Comparison of ENCODE assay signal across 8 cellular contexts in the genomic region with DNA sequence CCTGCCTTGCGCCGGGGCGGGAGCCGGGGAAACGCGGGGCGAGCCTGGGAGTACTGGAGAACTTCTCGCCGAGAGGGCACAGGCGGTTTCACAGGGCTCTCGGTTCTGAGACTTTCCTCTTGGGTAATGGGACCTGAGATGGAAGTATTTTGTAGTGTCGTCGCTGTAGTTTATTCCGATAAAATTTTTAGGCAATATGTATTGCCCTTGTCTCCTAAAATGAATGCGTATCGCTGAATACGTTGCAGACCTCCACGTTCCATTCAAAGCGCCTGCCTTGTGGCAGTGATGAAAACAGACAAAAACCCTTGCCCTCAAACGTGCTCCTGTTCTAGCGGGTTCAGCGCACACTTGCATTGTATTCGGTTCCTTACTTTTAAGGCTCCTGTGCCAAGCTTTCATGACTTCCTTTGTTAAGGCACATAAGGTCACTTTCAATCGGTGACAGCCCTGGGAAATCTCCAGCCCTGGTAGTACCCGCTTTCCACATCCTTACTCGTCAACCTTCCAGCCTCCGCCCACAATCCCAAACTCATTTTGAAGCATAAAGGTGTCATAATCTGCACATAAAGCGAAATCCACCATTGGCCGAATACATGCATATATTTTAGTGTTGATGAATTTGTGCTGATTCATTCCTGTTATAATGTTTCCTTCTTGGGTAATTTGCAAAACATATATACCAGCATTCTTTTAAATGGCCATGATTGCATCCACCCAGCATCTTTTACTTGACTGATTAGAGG. TPM values are rescaled to one million over a fixed set of nuclear protein-coding genes. Genes with fewer than 3 reads are reported as not detected.
A peak's percentile ranks its signal among the peaks of the same experiment; 100 is the strongest.
DNase-seq lines count a peak whose midpoint lies in the region; ATAC-seq and TF ChIP-seq lines count a peak whose summit lies in the region.

No MANE protein-coding gene starts in this region.

- intact Hi-C loops in heart right ventricle (cut with DNase I) = loop anchor here in 2 of 10 donors (2.0 to 10.0 kb wide), 5 partner anchors 59 to 191 kb away; partner anchors contain the start of gene KIF27 (in 1 of the 2)

- WGBS in heart right ventricle, 2 donors = 0 to 1% methylated on average over 29 of the region's 29 CpGs

- peak overlapping the region; percentile 93 to 100 (median 98) for H3K27ac ChIP-seq in heart right ventricle

- H3K4me1 Mint-ChIP-seq in activated naive CD8-positive, alpha-beta T cell treated with anti-CD3 and anti-CD28 coated beads for 36 hours = peaks cover 33% of the 10 kb centered on the region
- H3K4me1 Mint-ChIP-seq in progenitor cell of endocrine pancreas (ENCODE audit: low read depth) = peaks cover 22% of the 10 kb centered on the region

- H3K36me3 ChIP-seq in heart right ventricle = peaks cover 0 to 19% (median 14%) of the 10 kb centered on the region in 9 donors

- TF ChIP-seq CTCF in heart right ventricle (IDR thresholded peaks at IDR 0.05) = no peak
- TF ChIP-seq CTCF in progenitor cell of endocrine pancreas (IDR thresholded peaks at IDR 0.05; ENCODE audit: unreplicated experiment) = no peak

- H3K4me3 ChIP-seq in heart right ventricle = peak overlapping the region; percentile 69 to 93 (median 79)

- no peaks in the 10 kb centered on the region for H3K27me3 ChIP-seq in heart right ventricle

- no peaks in the 10 kb centered on the region for H3K9me3 ChIP-seq in heart right ventricle

- no peaks in the 10 kb centered on the region for H3K27me3 Mint-ChIP-seq in activated naive CD8-positive, alpha-beta T cell treated with anti-CD3 and anti-CD28 coated beads for 36 hours
- H3K27me3 Mint-ChIP-seq in progenitor cell of endocrine pancreas = no peaks in the 10 kb centered on the region

- peak overlapping the region; percentile 100 for H3K4me3 Mint-ChIP-seq in activated naive CD8-positive, alpha-beta T cell treated with anti-CD3 and anti-CD28 coated beads for 36 hours
- H3K4me3 Mint-ChIP-seq in progenitor cell of endocrine pancreas (ENCODE audit: low read depth) = peak overlapping the region; percentile 98

- peaks cover 44% of the 10 kb centered on the region for H3K36me3 Mint-ChIP-seq in activated naive CD8-positive, alpha-beta T cell treated with anti-CD3 and anti-CD28 coated beads for 36 hours
- H3K36me3 Mint-ChIP-seq in progenitor cell of endocrine pancreas (ENCODE audit: insufficient read depth) = peaks cover 21% of the 10 kb centered on the region

- ATAC-seq in GM18870 (IDR thresholded peaks at IDR 0.05; ENCODE audit: unreplicated experiment) (peak; percentile 7), heart right ventricle (peak in 1 of 8 donors; percentile 12)

- DNase-seq in CD1c-positive myeloid dendritic cell (ENCODE audit: extremely low spot score) (peak; percentile 67), NCI-H2171 (lab: John Stamatoyannopoulos, UW) (peak; percentile 21), heart right ventricle (peak in 1 of 2 donors; percentile 36), progenitor cell of endocrine pancreas (ENCODE audit: low spot score, unreplicated experiment) (no peak), NOMO-1 treated with dmso at 0.1 percent for 144 hours (lab: John Stamatoyannopoulos, UW; ENCODE audit: unreplicated experiment) (no peak), retina (no peak)
- no peak for DNase-seq in activated naive CD8-positive, alpha-beta T cell treated with anti-CD3 and anti-CD28 coated beads for 36 hours

- H3K9me3 Mint-ChIP-seq in activated naive CD8-positive, alpha-beta T cell treated with anti-CD3 and anti-CD28 coated beads for 36 hours = no peaks in the 10 kb centered on the region
- no peaks in the 10 kb centered on the region for H3K9me3 Mint-ChIP-seq in progenitor cell of endocrine pancreas (ENCODE audit: low read depth)

- H3K27ac Mint-ChIP-seq in activated naive CD8-positive, alpha-beta T cell treated with anti-CD3 and anti-CD28 coated beads for 36 hours = peak overlapping the region; percentile 99
- peak overlapping the region; percentile 100 for H3K27ac Mint-ChIP-seq in progenitor cell of endocrine pancreas

- peaks cover 0 to 45% (median 31%) of the 10 kb centered on the region in 9 donors for H3K4me1 ChIP-seq in heart right ventricle

RNA-seq across cellular contexts. Expression of gene RMI1, which starts 0.7 kb away (rescaled TPM):
- total RNA-seq in activated naive CD8-positive, alpha-beta T cell treated with anti-CD3 and anti-CD28 coated beads for 36 hours = 10 to 100 TPM; 33.4 to 34.4 TPM
- total RNA-seq in heart right ventricle (1 to 10 TPM; 4.2 to 9.7 (median 5.8) TPM), progenitor cell of endocrine pancreas (17.0 and 19.0 TPM in 2 replicates)
- polyA plus RNA-seq in heart right ventricle = 1 to 10 TPM; 2.4 to 2.6 TPM

RNA-seq across cellular contexts. Expression of gene HNRNPK, which starts 1.3 kb away (rescaled TPM):
- total RNA-seq in activated naive CD8-positive, alpha-beta T cell treated with anti-CD3 and anti-CD28 coated beads for 36 hours = 100 to 1,000 TPM; 874 to 924 TPM
- total RNA-seq in heart right ventricle = 100 to 1,000 TPM; 269 to 351 (median 326) TPM
- polyA plus RNA-seq in heart right ventricle = 100 to 1,000 TPM; 129 to 239 TPM
- 716 and 720 TPM in 2 replicates for total RNA-seq in progenitor cell of endocrine pancreas

Comparison
In these comparisons a context has a peak if more than half of its experiments do, and no peak if none do; other contexts are left out.
1. DNase-seq: peak in CD1c-positive myeloid dendritic cell (single experiment) and NCI-H2171 (single experiment); none in activated naive CD8-positive, alpha-beta T cell treated with anti-CD3 and anti-CD28 coated beads for 36 hours (single experiment), progenitor cell of endocrine pancreas (single experiment), NOMO-1 treated with dmso at 0.1 percent for 144 hours (single experiment) and retina (single experiment).